12 cellular contexts compared by ENCODE assay signal in the genomic region with DNA sequence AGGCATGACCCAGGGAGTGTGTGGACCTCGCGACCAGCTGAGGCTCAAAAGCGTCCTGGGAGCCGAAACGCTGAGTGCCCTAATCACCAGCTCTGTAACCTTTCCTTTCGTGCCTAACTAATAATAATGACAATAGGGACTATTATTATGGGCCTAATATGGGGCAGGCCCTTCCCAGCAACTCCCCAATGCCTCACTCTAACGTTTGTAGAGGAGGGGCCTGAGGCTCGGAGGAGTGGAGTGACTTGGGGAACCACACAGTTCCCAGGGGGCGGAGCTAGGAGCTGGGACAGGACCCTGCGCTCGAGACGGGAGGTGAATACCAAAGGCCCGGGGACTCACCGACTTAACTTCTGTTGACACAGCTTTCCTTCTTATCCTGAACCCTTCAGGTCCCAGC. TPM values are rescaled to one million over a fixed set of nuclear protein-coding genes. Genes with fewer than 3 reads are reported as not detected.
DNase-seq lines count a peak whose midpoint lies in the region; ATAC-seq and TF ChIP-seq lines count a peak whose summit lies in the region.
"Had no signal": no experiment of that assay in that cellular context is flagged by ENCODE, and none has a peak within 500 bp of the region (broad histone marks: within the 10 kb centered on the region; RNA-seq: fewer than 3 reads in every experiment).

No MANE protein-coding gene starts in this region.

- peak; percentile 64 for DNase-seq in DMS79 (lab: John Stamatoyannopoulos, UW)
- no peak for DNase-seq in Panc1 (ENCODE audit: low read depth, low spot score)
- peak; percentile 90 for DNase-seq in islet precursor cell
- DNase-seq in lower lobe of right lung: no peak
- DNase-seq in NCI-H187 (lab: John Stamatoyannopoulos, UW): no peak
- DNase-seq: activated T-cell treated with anti-CD3 and anti-CD28 coated beads, Interleukin-2, amount 50 U/mL, for 48 hours; foreskin fibroblast; spleen; T1000 had no signal

- BruUV-seq in Panc1 (replicated peaks; lab: Mats Ljungman, UMichigan): TSS peak; percentile 43

- H3K9ac ChIP-seq in BLaER1 treated with 17β-estradiol and CSF1 and Interleukin-3, amounts not matched to agents 10 nM and 100 nM: peak overlapping the region in 2 of 11 experiments; percentile 83 to 84; a peak in 2 of 22 replicates

- in situ Hi-C loops in Panc1 (cut with HindIII; ENCODE audit: low pct_unique_long_range_greater_than_20kb, low sequenced_read_pairs): no loop called here

- peaks cover 0 to 44% (median 28%) of the 10 kb centered on the region in 11 experiments; a peak in 19 of 22 replicates for H3K27me3 ChIP-seq in BLaER1 treated with 17β-estradiol and CSF1 and Interleukin-3, amounts not matched to agents 10 nM and 100 nM
- H3K27me3 ChIP-seq in Panc1 (ENCODE audit: control insufficient read depth, insufficient read depth, low read length) (no peaks in the 10 kb centered on the region), lower lobe of right lung (ENCODE audit: low read depth) (no peaks in the 10 kb centered on the region)

- intact Hi-C loops in Panc1 (cut with micrococcal nuclease; ENCODE audit: unreplicated experiment) (loop anchor here (5.0 kb wide), 3 partner anchors 158 to 428 kb away; no protein-coding TSS in a partner anchor), lower lobe of right lung (cut with DNase I) (no loop called here)

- peaks cover 0 to 17% (median 14%) of the 10 kb centered on the region in 11 experiments; a peak in 18 of 22 replicates for H4K20me1 ChIP-seq in BLaER1 treated with 17β-estradiol and CSF1 and Interleukin-3, amounts not matched to agents 10 nM and 100 nM

- POLR2A ChIA-PET in Panc1 (lab: Charles Lee): no interaction called here

- ATAC-seq in Panc1 (no peak), lower lobe of right lung (no peak), GM18517 (IDR thresholded peaks at IDR 0.05; ENCODE audit: unreplicated experiment) (no peak), HG03139 (IDR thresholded peaks at IDR 0.05; ENCODE audit: unreplicated experiment) (no peak)

- no peak overlapping the region for H3K27ac ChIP-seq in BLaER1 treated with 17β-estradiol and CSF1 and Interleukin-3, amounts not matched to agents 10 nM and 100 nM
- H3K27ac ChIP-seq in Panc1 (ENCODE audit: low read length) (peak overlapping the region; percentile 48; the same call in 1 of the 2 replicates), lower lobe of right lung (no peak overlapping the region)

- CTCF ChIA-PET in Panc1 (lab: Charles Lee): no interaction called here

- H3K36me3 ChIP-seq in BLaER1 treated with 17β-estradiol and CSF1 and Interleukin-3, amounts not matched to agents 10 nM and 100 nM: peaks cover 0 to 5% (median 0%) of the 10 kb centered on the region in 11 experiments; a peak in 1 of 22 replicates
- H3K36me3 ChIP-seq in Panc1 (ENCODE audit: control insufficient read depth, insufficient read depth, low read length) (no peaks in the 10 kb centered on the region; the same call in 1 of the 2 replicates), lower lobe of right lung (no peaks in the 10 kb centered on the region)
- H3K36me3 ChIP-seq: spleen had no signal

- TF ChIP-seq CTCF in Panc1 (IDR thresholded peaks at IDR 0.05): no peak
- no peak for TF ChIP-seq CTCF in lower lobe of right lung (IDR thresholded peaks at IDR 0.05)

- peak overlapping the region; percentile 94 to 100 (median 100) for H3K4me2 ChIP-seq in BLaER1 treated with 17β-estradiol and CSF1 and Interleukin-3, amounts not matched to agents 10 nM and 100 nM

- no peaks in the 10 kb centered on the region for H3K9me3 ChIP-seq in BLaER1 treated with 17β-estradiol and CSF1 and Interleukin-3, amounts not matched to agents 10 nM and 100 nM (replicated peaks in 1 of 11)
- no peaks in the 10 kb centered on the region for H3K9me3 ChIP-seq in Panc1 (ENCODE audit: control insufficient read depth, insufficient read depth, low read depth, low read length)
- no peaks in the 10 kb centered on the region for H3K9me3 ChIP-seq in lower lobe of right lung
- H3K9me3 ChIP-seq: spleen had no signal

- peaks cover 14 to 43% (median 27%) of the 10 kb centered on the region in 10 experiments for H3K4me1 ChIP-seq in BLaER1 treated with 17β-estradiol and CSF1 and Interleukin-3, amounts not matched to agents 10 nM and 100 nM
- H3K4me1 ChIP-seq in Panc1 (ENCODE audit: control insufficient read depth, insufficient read depth, low read length) (peaks cover 12% of the 10 kb centered on the region), lower lobe of right lung (peaks cover 14% of the 10 kb centered on the region)

- no peak overlapping the region for H3K4me3 ChIP-seq in BLaER1 treated with 17β-estradiol and CSF1 and Interleukin-3, amounts not matched to agents 10 nM and 100 nM
- H3K4me3 ChIP-seq in Panc1 (ENCODE audit: low read depth in 2 of 2, low read length in 2 of 2) (peak overlapping the region; percentile 48 to 81; a peak in 3 of 4 replicates), lower lobe of right lung (no peak overlapping the region)

RNA-seq across cellular contexts. Expression of a gene that starts 0.9 kb away (rescaled TPM):
- total RNA-seq in Panc1 (2021; ENCODE audit: unreplicated experiment): 44.6 TPM
- polyA plus RNA-seq in Panc1 (2012; ENCODE audit: insufficient read length): 56.2 TPM
- total RNA-seq in lower lobe of right lung: 8.7 TPM

Comparison
In these comparisons a context has a peak if more than half of its experiments do, and no peak if none do; other contexts are left out.
1. H3K4me3 ChIP-seq: peak in Panc1 (2 of 2); none in BLaER1 treated with 17β-estradiol and CSF1 and Interleukin-3, amounts not matched to agents 10 nM and 100 nM (0 of 10) and lower lobe of right lung (single experiment).
2. DNase-seq: peak in DMS79 (single experiment) and islet precursor cell (single experiment); none in Panc1 (single experiment), lower lobe of right lung (single experiment) and NCI-H187 (0 of 2).